Comparison of ENCODE assay signal across 1 cellular context in the genomic region with DNA sequence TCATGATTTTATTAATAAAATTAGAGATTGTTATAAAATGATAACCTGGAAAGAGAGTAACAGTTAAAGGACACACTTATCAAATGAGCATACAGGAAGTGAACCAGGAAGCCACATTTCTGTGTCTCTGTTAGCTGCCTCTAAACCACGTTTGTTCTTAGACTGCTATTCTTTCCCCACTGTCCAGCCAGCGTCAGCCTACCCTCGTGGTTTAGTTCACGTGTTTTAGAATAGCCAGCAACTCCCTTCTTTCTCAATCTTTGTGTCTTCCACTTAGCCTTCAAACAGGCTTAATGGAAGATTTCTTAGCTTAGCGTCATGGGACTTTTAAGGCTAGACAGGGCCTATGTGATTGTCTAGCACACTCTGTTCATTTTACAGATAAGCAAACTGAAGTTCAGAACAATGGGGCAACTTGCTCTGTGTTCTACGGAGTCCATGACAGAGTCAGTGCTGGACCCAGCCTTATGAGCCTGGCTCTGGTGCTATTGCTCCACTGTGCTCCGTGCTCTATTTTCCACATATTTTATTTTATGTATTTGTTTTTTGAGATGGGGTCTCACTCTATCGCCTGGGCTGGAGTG.
TF ChIP-seq lines count a peak whose summit lies in the region.

No MANE protein-coding gene starts in this region.

TF ChIP-seq in GM12878, 131 proteins besides CTCF, POLR2A, EP300 and RAD21:
- no peak for TF ChIP-seq ZNF24 (IDR thresholded peaks at IDR 0.05)
- TF ChIP-seq RUNX3 (IDR thresholded peaks at IDR 0.05; ENCODE audit: low read length): 0 out of 2 replicates have a peak, but pooled peaks have one; percentile 10
